8 cellular contexts compared by ENCODE assay signal in the genomic region with DNA sequence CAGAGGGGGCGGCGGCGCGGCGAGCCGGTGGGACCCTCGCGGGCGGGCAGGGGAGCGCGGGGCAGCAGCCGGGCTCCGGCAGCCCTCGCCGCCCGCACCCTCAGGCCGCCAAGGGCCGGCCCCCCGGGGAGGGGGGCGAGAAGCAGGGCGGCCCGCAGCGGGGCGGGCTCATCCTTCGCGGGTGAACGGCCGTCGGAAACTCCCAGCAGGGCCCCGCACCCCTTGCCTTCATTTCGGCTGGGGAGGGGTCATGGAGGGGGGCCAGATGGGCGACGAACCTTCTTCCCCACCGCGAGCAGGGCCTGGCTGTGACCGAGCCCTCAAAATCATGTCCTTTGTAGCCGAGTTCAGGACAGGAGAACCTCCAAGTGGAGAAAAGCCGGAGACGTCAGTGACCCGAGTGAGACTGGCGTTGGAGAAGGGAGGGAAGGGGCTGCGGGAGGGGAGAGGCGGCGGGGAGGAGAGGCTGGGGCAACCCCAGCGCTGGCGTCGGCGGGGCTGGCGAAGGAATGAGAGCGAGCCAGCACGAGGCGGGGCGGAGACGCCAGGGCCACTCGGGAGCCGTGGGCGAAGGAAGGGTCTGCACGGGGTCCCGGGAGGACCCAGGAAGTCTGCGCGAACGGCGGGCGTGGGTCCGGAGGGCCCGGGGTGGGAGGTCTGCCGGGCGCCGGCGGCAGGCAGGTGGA. TPM values are rescaled to one million over a fixed set of nuclear protein-coding genes. Genes with fewer than 3 reads are reported as not detected.
DNase-seq lines count a peak whose midpoint lies in the region; ATAC-seq and TF ChIP-seq lines count a peak whose summit lies in the region.

No MANE protein-coding gene starts in this region.

- DNase-seq in NCI-H1105 treated with DMSO at 0.1 percent for 48 hours (lab: John Stamatoyannopoulos, UW) (peak; percentile 21), cardiac fibroblast (ENCODE audit: low read depth in 2 of 2) (no peak), mesothelial cell of epicardium (ENCODE audit: low spot score in 2 of 2, unreplicated experiment in 2 of 2) (peak in 1 of 2 experiments; percentile 73), DMS153 (lab: John Stamatoyannopoulos, UW) (no peak), cerebellar cortex (ENCODE audit: low spot score) (no peak)

- H3K4me3 ChIP-seq in cardiac fibroblast (replicated peaks in 1 of 2; ENCODE audit: low read depth in 2 of 2, low read length in 2 of 2): peak overlapping the region; percentile 46 to 58

- peaks cover 53% of the 10 kb centered on the region for H3K27me3 Mint-ChIP-seq in mesothelial cell of epicardium (ENCODE audit: low read depth)

- no peak for TF ChIP-seq CTCF in cardiac fibroblast (IDR thresholded peaks at IDR 0.05; ENCODE audit: low read depth, low read length)
- no peak for TF ChIP-seq CTCF in mesothelial cell of epicardium (IDR thresholded peaks at IDR 0.05; ENCODE audit: unreplicated experiment)

- peaks cover 10% of the 10 kb centered on the region for H3K36me3 Mint-ChIP-seq in mesothelial cell of epicardium

- H3K4me1 Mint-ChIP-seq in mesothelial cell of epicardium: peaks cover 37% of the 10 kb centered on the region

- no peaks in the 10 kb centered on the region for H3K9me3 Mint-ChIP-seq in mesothelial cell of epicardium

- peak overlapping the region; percentile 93 for H3K27ac Mint-ChIP-seq in mesothelial cell of epicardium

- peak; percentile 5 for ATAC-seq in GM18867 (IDR thresholded peaks at IDR 0.05; ENCODE audit: unreplicated experiment)
- ATAC-seq in HG03469 (IDR thresholded peaks at IDR 0.05; ENCODE audit: unreplicated experiment): no peak
- ATAC-seq in HG02970 (IDR thresholded peaks at IDR 0.05; ENCODE audit: low FRiP score, unreplicated experiment): no peak

- peak overlapping the region; percentile 75 for H3K4me3 Mint-ChIP-seq in mesothelial cell of epicardium

RNA-seq across cellular contexts. Expression of a gene that starts 0.6 kb away (rescaled TPM):
- 49.8 to 52.2 TPM (median 50.5 TPM) in 3 replicates for total RNA-seq in mesothelial cell of epicardium
